Comparison of ENCODE assay signal across 10 cellular contexts in the genomic region with DNA sequence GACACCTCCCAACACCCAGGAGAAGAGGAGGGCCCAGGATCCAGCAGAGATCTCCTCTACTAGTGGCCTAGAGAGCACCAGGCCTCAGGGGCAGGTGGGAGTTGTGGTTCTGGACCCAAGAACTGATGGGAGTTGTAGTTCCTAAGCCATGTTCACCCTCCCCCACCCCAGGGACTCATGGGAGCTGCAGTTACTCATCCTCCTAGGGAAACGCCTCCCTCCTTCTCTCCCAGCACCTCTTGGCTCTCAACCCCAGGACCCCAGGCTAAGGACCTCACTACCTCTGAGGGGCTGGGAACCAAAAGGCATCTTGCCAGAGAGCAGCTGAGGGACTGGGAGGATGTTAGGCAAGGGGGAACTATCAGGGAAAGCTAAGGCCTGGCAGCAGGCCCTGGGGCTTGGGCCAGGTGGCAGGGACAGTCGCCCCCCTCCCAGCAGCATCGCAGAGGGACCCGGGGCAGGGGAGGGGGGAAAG. TPM values are rescaled to one million over a fixed set of nuclear protein-coding genes. Genes with fewer than 3 reads are reported as not detected.
DNase-seq lines count a peak whose midpoint lies in the region; ATAC-seq and TF ChIP-seq lines count a peak whose summit lies in the region.
"Had no signal": no experiment of that assay in that cellular context is flagged by ENCODE, and none has a peak within 500 bp of the region (broad histone marks: within the 10 kb centered on the region; RNA-seq: fewer than 3 reads in every experiment).

No MANE protein-coding gene starts in this region.

- H3K9me3 ChIP-seq in gastroesophageal sphincter: no peaks in the 10 kb centered on the region

- CTCF ChIA-PET in HEK293T (lab: Yijun Ruan, JAX): interaction anchor here (1.0 to 1.3 kb wide), 2 partner anchors 29 to 33 kb away, joined by 3 to 4 read pairs; no protein-coding TSS in a partner anchor

- POLR2A ChIA-PET in HEK293T (lab: Yijun Ruan, JAX): interaction anchor here (0.8 kb wide), 1 partner anchor 26 kb away, joined by 3 read pairs; no protein-coding TSS in a partner anchor

- no peaks in the 10 kb centered on the region for H3K27me3 ChIP-seq in gastroesophageal sphincter

- H3K4me3 ChIP-seq in gastroesophageal sphincter: no peak overlapping the region

- H3K4me1 ChIP-seq in gastroesophageal sphincter: peaks cover 0 to 25% (median 7%) of the 10 kb centered on the region in 3 donors

- TF ChIP-seq CTCF in gastroesophageal sphincter (IDR thresholded peaks at IDR 0.05): no peak

- DNase-seq in HEK293T (ENCODE audit: extremely low spot score) (peak; percentile 33), RPMI7951 (ENCODE audit: low read depth) (peak; percentile 7), sciatic nerve (ENCODE audit: low spot score) (peak; percentile 74), NCI-H2081 (lab: John Stamatoyannopoulos, UW) (no peak)
- DNase-seq: activated effector memory CD4-positive, alpha-beta T cell treated with anti-CD3 and anti-CD28 coated beads, Interleukin-2, amount 50 U/mL, for 16 hours; NCI-H2107 had no signal

- intact Hi-C loops in sciatic nerve (cut with DNase I): no loop called here

- no peak for TF ChIP-seq POLR2A in gastroesophageal sphincter (IDR thresholded peaks at IDR 0.05)

- no peaks in the 10 kb centered on the region for H3K36me3 ChIP-seq in gastroesophageal sphincter

- no peak for TF ChIP-seq EP300 in gastroesophageal sphincter (IDR thresholded peaks at IDR 0.05)

- ATAC-seq in gastroesophageal sphincter (peak; percentile 77), sciatic nerve (peak; percentile 81), HG03439 (IDR thresholded peaks at IDR 0.05; ENCODE audit: unreplicated experiment) (no peak), HG02588 (IDR thresholded peaks at IDR 0.05; ENCODE audit: unreplicated experiment) (no peak)
- ATAC-seq in activated CD4-positive, CD25-positive, alpha-beta regulatory T cell treated with anti-CD3 and anti-CD28 coated beads, Interleukin-2, amount 50 U/mL, for 24 hours: no peak

- WGBS in gastroesophageal sphincter (ENCODE audit: low coverage in 1 of 2), 2 donors: 0% methylated on average over 1 of the region's 4 CpGs; no CpG with 5 or more reads in 1 of the 2 donors

- H3K27ac ChIP-seq in gastroesophageal sphincter: peak overlapping the region in 3 of 4 donors; percentile 42 to 48 (median 45)

TF ChIP-seq in HEK293T, 16 proteins besides CTCF, POLR2A, EP300 and RAD21:
- TF ChIP-seq, protein P1, sequence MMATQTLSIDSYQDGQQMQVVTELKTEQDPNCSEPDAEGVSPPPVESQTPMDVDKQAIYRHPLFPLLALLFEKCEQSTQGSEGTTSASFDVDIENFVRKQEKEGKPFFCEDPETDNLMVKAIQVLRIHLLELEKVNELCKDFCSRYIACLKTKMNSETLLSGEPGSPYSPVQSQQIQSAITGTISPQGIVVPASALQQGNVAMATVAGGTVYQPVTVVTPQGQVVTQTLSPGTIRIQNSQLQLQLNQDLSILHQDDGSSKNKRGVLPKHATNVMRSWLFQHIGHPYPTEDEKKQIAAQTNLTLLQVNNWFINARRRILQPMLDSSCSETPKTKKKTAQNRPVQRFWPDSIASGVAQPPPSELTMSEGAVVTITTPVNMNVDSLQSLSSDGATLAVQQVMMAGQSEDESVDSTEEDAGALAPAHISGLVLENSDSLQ (IDR thresholded peaks at IDR 0.05): no peak
- no peak for TF ChIP-seq FOXM1 (IDR thresholded peaks at IDR 0.05; ENCODE audit: borderline replicate concordance)
- TF ChIP-seq ELF4 (IDR thresholded peaks at IDR 0.05): no peak
- no peak for TF ChIP-seq ZNF384 (IDR thresholded peaks at IDR 0.05)
- TF ChIP-seq SP1 (IDR thresholded peaks at IDR 0.05): no peak
- no peak for TF ChIP-seq FOXA1 (IDR thresholded peaks at IDR 0.05)
- no peak for TF ChIP-seq SUZ12 (IDR thresholded peaks at IDR 0.05)
- TF ChIP-seq BHLHE40 (IDR thresholded peaks at IDR 0.05; ENCODE audit: borderline replicate concordance): no peak
- no peak for TF ChIP-seq ARNT (IDR thresholded peaks at IDR 0.05)
- TF ChIP-seq NFRKB (IDR thresholded peaks at IDR 0.05): no peak
TF ChIP-seq in HEK293T: peak in this region for 0.

RNA-seq across cellular contexts. Expression of a gene that starts 28.8 kb away (rescaled TPM):
- total RNA-seq in RPMI7951 (2014; rRNA removed; shearing (Covaris generic)): not detected in 2 replicates
- not detected for total RNA-seq in gastroesophageal sphincter
- total RNA-seq in sciatic nerve: not detected

Comparison
In these comparisons a context has a peak if more than half of its experiments do, and no peak if none do; other contexts are left out.
1. DNase-seq: peak in HEK293T (single experiment), RPMI7951 (single experiment) and sciatic nerve (single experiment); none in NCI-H2081 (0 of 2).
2. ATAC-seq: peak in gastroesophageal sphincter (single experiment) and sciatic nerve (single experiment); none in activated CD4-positive, CD25-positive, alpha-beta regulatory T cell treated with anti-CD3 and anti-CD28 coated beads, Interleukin-2, amount 50 U/mL, for 24 hours (0 of 2), HG03439 (single experiment) and HG02588 (single experiment).